In the genomic region with DNA sequence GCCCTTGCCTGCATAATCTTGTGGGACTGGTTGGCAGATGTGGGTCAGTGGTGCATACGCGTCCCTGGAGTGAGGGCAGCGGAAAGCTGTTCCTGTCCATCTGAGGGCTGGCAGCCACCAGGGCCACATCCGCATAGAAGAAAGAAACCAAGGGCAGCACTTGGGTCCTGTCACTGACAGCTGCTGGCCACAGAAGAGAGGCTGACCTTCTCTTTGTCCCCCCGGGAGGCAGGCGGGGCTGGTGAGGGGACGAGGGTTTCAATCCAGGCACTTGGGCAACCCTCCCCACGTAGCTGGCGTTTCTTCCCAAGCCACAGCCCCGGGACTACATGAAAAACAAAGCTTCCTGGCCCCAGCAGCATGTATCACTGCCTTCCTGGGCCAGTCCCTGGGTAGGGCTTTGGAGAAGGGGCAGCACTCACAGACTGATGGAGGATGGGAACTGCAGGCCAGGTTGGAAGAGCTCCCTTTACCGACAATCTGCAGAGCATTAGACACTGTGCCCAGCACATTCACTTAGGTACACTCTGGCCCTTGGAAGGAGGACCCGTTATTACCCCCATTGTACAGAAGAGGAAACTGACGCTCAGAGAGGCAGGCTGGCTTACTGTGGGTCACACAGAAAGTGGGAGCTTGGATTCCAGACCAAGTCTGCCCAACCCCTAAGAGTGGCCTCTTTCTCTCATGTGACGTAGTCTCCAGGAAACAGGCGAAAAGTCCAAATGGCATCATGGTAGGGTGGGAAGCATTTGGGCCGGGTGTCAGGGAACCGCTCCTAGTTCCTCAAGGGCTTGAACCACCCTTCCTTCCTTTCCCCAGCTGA, we compare ENCODE assay signal across 1 cellular context.
TF ChIP-seq lines count a peak whose summit lies in the region.

No MANE protein-coding gene starts in this region.

TF ChIP-seq in GM23338, 12 proteins besides CTCF, POLR2A, EP300 and RAD21:
- TF ChIP-seq ZNF462 (CRISPR knock-in tag; IDR thresholded peaks at IDR 0.05) (no peak), ZNF331 (CRISPR knock-in tag; IDR thresholded peaks at IDR 0.05; ENCODE audit: low read depth) (no peak), NANOG (IDR thresholded peaks at IDR 0.05; ENCODE audit: borderline replicate concordance) (no peak), ETS1 (IDR thresholded peaks at IDR 0.05) (no peak), EZH2 (IDR thresholded peaks at IDR 0.05; ENCODE audit: low read depth, unreplicated experiment) (no peak)
